ENCODE assay signal across 8 cellular contexts in the genomic region with DNA sequence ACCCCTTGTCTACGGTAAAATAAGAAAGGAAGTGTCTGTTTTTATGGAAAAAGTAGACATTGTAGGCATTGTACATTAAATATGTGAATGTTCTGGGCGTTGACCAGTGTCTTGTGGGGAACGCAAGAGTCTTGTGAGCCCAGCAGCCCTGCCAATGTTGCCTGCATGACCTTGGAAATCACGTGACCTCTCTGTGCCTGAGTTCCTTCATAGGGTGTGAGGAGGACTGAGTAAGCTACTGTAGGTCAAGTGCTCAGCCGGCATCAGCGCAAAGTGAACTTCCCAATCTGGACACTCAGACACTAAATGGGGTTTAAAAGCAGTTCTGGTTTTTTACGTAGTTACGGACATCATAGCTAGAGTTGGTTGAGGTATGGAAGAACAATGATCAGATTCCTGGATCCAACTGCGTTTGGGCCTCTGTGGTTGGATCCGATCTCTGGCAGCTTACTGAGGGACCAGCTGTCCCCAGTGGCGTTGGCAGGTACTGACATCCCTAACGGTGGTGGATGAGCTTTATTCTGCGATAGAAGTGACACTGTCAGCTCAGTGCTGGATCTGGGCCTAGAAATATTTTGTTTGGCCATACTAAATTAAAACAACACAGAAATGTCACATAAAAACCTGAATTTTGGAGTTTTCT.
DNase-seq lines count a peak whose midpoint lies in the region; ATAC-seq, FAIRE-seq and TF ChIP-seq lines count a peak whose summit lies in the region.

No MANE protein-coding gene starts in this region.

- ATAC-seq in A549: peak; percentile 90 to 92
- ATAC-seq in lower lobe of right lung: peak in 1 of 2 donors; percentile 38
- no peak for ATAC-seq in HG02759 (IDR thresholded peaks at IDR 0.05; ENCODE audit: unreplicated experiment)

- peak; percentile 14 to 38 for DNase-seq in A549 (ENCODE audit: low read depth in 1 of 2, low spot score in 1 of 2)
- DNase-seq in HL-60 (ENCODE audit: low read depth in 1 of 2, low spot score in 1 of 2): no peak
- no peak for DNase-seq in bronchial epithelial cell (ENCODE audit: low read depth)
- DNase-seq in lower lobe of right lung: no peak
- DNase-seq in NCI-H187 treated with DMSO at 0.1 percent for 48 hours (lab: John Stamatoyannopoulos, UW): no peak
- DNase-seq in NCI-H1105 treated with DMSO at 0.1 percent for 48 hours (lab: John Stamatoyannopoulos, UW): no peak
- DNase-seq in HCEC 1CT: no peak

- H3K27ac ChIP-seq in A549 (no peak overlapping the region), HL-60 (replicated peaks) (no peak overlapping the region), lower lobe of right lung (no peak overlapping the region)

- H3K9me3 ChIP-seq in A549 (no peaks in the 10 kb centered on the region), lower lobe of right lung (no peaks in the 10 kb centered on the region)

- intact Hi-C loops in lower lobe of right lung (cut with DNase I): no loop called here

- H3K27me3 ChIP-seq in HL-60 (ENCODE audit: insufficient read depth, poor library complexity, severe bottlenecking) (no peaks in the 10 kb centered on the region), bronchial epithelial cell (ENCODE audit: control insufficient read depth, insufficient read depth, low read length) (no peaks in the 10 kb centered on the region), lower lobe of right lung (ENCODE audit: low read depth) (no peaks in the 10 kb centered on the region)

- no peak for TF ChIP-seq POLR2A in A549 (IDR thresholded peaks at IDR 0.05; ENCODE audit: low read length)

- CTCF ChIA-PET in A549 (lab: Yijun Ruan, JAX): interaction anchor here (0.8 to 2.1 kb wide), 4 partner anchors 9 to 77 kb away, joined by 3 to 11 read pairs (median 5); no protein-coding TSS in a partner anchor

- no peak overlapping the region for H3K4me2 ChIP-seq in A549

- no peak for FAIRE-seq in A549 (lab: Jason Lieb, UNC)
- FAIRE-seq in bronchial epithelial cell (lab: Jason Lieb, UNC): no peak

- TF ChIP-seq CTCF in A549 (IDR thresholded peaks at IDR 0.05) (no peak), HL-60 (IDR thresholded peaks at IDR 0.05; ENCODE audit: insufficient read depth, low read length) (peak; percentile 10), bronchial epithelial cell (IDR thresholded peaks at IDR 0.05; ENCODE audit: insufficient read depth, low read length, severe bottlenecking) (peak; percentile 29), lower lobe of right lung (IDR thresholded peaks at IDR 0.05) (peak; percentile 17)

- H3K36me3 ChIP-seq in bronchial epithelial cell (ENCODE audit: control insufficient read depth, insufficient read depth, low read length) (no peaks in the 10 kb centered on the region), lower lobe of right lung (no peaks in the 10 kb centered on the region)

- POLR2A ChIA-PET in A549 (lab: Yijun Ruan, JAX): no interaction called here

- WGBS in A549 (ENCODE audit: missing lambda C conversion rate): 47% methylated on average over 13 of the region's 13 CpGs

- H3K4me1 ChIP-seq in A549 (no peaks in the 10 kb centered on the region), lower lobe of right lung (no peaks in the 10 kb centered on the region)

- TF ChIP-seq RAD21 in A549 (conservative IDR thresholded peaks at IDR 0.05 in 1 of 2, IDR thresholded peaks at IDR 0.05 in 1 of 2): no peak

- no peak for TF ChIP-seq EP300 in A549 (IDR thresholded peaks at IDR 0.05)

- H3K4me3 ChIP-seq in A549 (no peak overlapping the region), HL-60 (replicated peaks; ENCODE audit: insufficient read depth, low read length) (no peak overlapping the region), bronchial epithelial cell (ENCODE audit: low read depth, low read length) (no peak overlapping the region), lower lobe of right lung (no peak overlapping the region)

TF ChIP-seq in A549, 52 proteins besides CTCF, POLR2A, EP300 and RAD21:
- TF ChIP-seq CEBPB (IDR thresholded peaks at IDR 0.05) (no peak), KDM5A (IDR thresholded peaks at IDR 0.05) (no peak), EHF (CRISPR knock-in tag; IDR thresholded peaks at IDR 0.05) (no peak), FOXS1 (CRISPR knock-in tag; IDR thresholded peaks at IDR 0.05) (no peak), FOSL2 (IDR thresholded peaks at IDR 0.05) (no peak), FOSL2 (CRISPR knock-in tag; IDR thresholded peaks at IDR 0.05) (no peak), ESRRA (IDR thresholded peaks at IDR 0.05; ENCODE audit: borderline replicate concordance, low read length) (no peak)
- TF ChIP-seq, protein P1, sequence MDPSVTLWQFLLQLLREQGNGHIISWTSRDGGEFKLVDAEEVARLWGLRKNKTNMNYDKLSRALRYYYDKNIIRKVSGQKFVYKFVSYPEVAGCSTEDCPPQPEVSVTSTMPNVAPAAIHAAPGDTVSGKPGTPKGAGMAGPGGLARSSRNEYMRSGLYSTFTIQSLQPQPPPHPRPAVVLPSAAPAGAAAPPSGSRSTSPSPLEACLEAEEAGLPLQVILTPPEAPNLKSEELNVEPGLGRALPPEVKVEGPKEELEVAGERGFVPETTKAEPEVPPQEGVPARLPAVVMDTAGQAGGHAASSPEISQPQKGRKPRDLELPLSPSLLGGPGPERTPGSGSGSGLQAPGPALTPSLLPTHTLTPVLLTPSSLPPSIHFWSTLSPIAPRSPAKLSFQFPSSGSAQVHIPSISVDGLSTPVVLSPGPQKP (IDR thresholded peaks at IDR 0.05; ENCODE audit: low read depth, low read length): no peak
- TF ChIP-seq, protein P2, sequence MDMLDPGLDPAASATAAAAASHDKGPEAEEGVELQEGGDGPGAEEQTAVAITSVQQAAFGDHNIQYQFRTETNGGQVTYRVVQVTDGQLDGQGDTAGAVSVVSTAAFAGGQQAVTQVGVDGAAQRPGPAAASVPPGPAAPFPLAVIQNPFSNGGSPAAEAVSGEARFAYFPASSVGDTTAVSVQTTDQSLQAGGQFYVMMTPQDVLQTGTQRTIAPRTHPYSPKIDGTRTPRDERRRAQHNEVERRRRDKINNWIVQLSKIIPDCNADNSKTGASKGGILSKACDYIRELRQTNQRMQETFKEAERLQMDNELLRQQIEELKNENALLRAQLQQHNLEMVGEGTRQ (IDR thresholded peaks at IDR 0.05): no peak

Comparison
In these comparisons a context has a peak if more than half of its experiments do, and no peak if none do; other contexts are left out.
1. DNase-seq: peak in A549 (2 of 2); none in HL-60 (0 of 2), bronchial epithelial cell (single experiment), lower lobe of right lung (single experiment), NCI-H187 treated with DMSO at 0.1 percent for 48 hours (single experiment), NCI-H1105 treated with DMSO at 0.1 percent for 48 hours (single experiment) and HCEC 1CT (single experiment).